Comparison of ENCODE assay signal across 8 cellular contexts in the genomic region with DNA sequence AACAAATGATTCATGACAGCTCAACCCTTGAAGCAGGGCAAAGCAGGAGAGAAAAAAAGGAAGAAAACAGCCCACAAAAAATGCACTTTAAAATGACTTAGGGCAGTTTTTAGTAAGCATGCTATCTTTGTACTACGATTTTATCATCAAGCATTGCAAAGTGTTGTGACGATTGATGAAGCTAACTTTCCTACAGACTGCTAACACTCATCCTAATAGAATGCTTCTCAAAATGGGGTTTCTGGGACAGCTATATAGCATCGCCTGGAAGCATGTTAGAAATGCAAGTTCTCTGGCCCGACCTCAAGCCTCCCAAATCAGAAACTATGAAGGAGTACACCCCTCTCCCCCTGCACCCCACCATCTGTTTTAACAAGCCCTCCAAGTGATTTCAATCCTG.
"Had no signal": no experiment of that assay in that cellular context is flagged by ENCODE, and none has a peak within 500 bp of the region (broad histone marks: within the 10 kb centered on the region; RNA-seq: fewer than 3 reads in every experiment).

No MANE protein-coding gene starts in this region.

- H3K27ac Mint-ChIP-seq: GM23338 had no signal

- H3K4me3 Mint-ChIP-seq: GM23338, H9, IgD-negative memory B cell had no signal

- H3K4me3 ChIP-seq: GM23338 had no signal

- ATAC-seq: GM23338 had no signal

- H3K9me3 Mint-ChIP-seq: GM23338, H9, IgD-negative memory B cell had no signal

- DNase-seq: H9, HCEC 1CT, KBM-7 had no signal

- FAIRE-seq: H1, H54, HTR-8/SVneo had no signal

- H3K4me2 ChIP-seq: GM23338 had no signal

- H2AFZ ChIP-seq: GM23338 had no signal

- H3K27me3 Mint-ChIP-seq: IgD-negative memory B cell had no signal
